In the genomic region with DNA sequence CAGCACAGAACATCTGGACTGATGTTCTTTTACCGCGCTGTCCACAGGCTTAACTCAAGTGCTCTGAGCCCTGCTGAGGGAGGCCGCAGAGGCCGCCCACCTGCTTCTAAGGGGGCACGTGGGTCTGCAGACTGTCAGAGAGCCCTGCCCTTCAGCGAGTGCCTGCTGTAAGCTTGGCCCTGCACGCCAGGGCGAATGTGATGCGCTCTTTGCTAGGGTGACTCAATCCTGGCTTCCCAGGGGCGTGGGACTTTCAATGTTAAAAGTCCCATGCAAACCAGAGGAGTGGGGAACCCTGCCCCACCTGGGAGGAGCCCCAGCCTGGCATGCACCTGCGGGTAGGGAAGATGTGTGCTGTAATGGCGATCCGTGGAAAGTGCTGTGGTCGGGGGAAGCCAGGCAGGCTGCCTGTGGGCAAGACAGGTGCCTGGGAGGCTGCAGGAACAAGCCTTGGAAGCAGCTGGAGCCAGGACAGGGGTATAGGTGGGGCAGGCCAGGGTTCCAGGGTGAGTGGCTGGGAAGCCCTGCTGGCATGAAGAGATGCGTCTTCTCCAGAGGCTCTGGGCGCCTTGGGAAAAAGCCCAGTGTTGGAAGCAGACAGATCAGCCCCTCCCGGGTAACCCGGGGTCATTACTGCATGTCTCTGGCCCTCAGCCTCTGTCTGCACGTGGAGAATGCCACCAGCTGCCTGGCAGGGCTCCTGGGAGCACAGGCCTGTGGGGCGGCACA, we compare ENCODE assay signal across 8 cellular contexts. TPM values are rescaled to one million over a fixed set of nuclear protein-coding genes. Genes with fewer than 3 reads are reported as not detected.
DNase-seq lines count a peak whose midpoint lies in the region; ATAC-seq and TF ChIP-seq lines count a peak whose summit lies in the region.

No MANE protein-coding gene starts in this region.

- no peak overlapping the region for H2AFZ ChIP-seq in smooth muscle cell (ENCODE audit: low read depth)

- H4K20me1 ChIP-seq in smooth muscle cell (ENCODE audit: low read depth), result peaks cover 40% of the 10 kb centered on the region

- H3F3A ChIP-seq in smooth muscle cell (ENCODE audit: low read depth), result no peaks in the 10 kb centered on the region

- H3K9me3 ChIP-seq in NT2/D1 (ENCODE audit: insufficient read depth, low read length) (no peaks in the 10 kb centered on the region), adrenal gland (replicated peaks in 1 of 3) (no peaks in the 10 kb centered on the region), smooth muscle cell (replicated peaks; ENCODE audit: low read depth) (no peaks in the 10 kb centered on the region)

- H3K4me3 ChIP-seq in NT2/D1 (ENCODE audit: insufficient read length, low read depth) (peak overlapping the region; percentile 19), adrenal gland (peak overlapping the region in 2 of 4 donors; percentile 57 to 94), smooth muscle cell (peak overlapping the region; percentile 99)

- peak; percentile 38 for ATAC-seq in HG02884 (IDR thresholded peaks at IDR 0.05; ENCODE audit: unreplicated experiment)

- peak overlapping the region; percentile 84 for H3K4me2 ChIP-seq in smooth muscle cell

- peaks cover 49% of the 10 kb centered on the region for H3K27me3 ChIP-seq in NT2/D1 (ENCODE audit: insufficient read depth, insufficient read length)
- peaks cover 22% of the 10 kb centered on the region for H3K27me3 ChIP-seq in adrenal gland
- peaks cover 41% of the 10 kb centered on the region for H3K27me3 ChIP-seq in smooth muscle cell (ENCODE audit: low read depth)

- no peak for TF ChIP-seq POLR2A in adrenal gland (IDR thresholded peaks at IDR 0.05)

- peak; percentile 21 for DNase-seq in activated CD4-positive, alpha-beta T cell treated with anti-CD3 and anti-CD28 coated beads for 1 hour
- no peak for DNase-seq in activated CD4-positive, alpha-beta T cell treated with anti-CD3 and anti-CD28 coated beads, Interleukin-2, amount 50 U/mL, for 1 hour
- DNase-seq in NT2/D1 (ENCODE audit: low read depth, low spot score) (no peak), adrenal gland (peak; percentile 46 to 76 (median 72)), hepatic stellate cell (ENCODE audit: low spot score) (peak; percentile 83), smooth muscle cell (lab: John Stamatoyannopoulos, UW; ENCODE audit: unreplicated experiment) (peak; percentile 63), SHP77 treated with DMSO at 0.1 percent for 48 hours (lab: John Stamatoyannopoulos, UW) (no peak)

- H3K9ac ChIP-seq in NT2/D1 (ENCODE audit: insufficient read length, low read depth), result no peak overlapping the region
- H3K9ac ChIP-seq in smooth muscle cell (ENCODE audit: low read depth), result peak overlapping the region; percentile 83

- peaks cover 13% of the 10 kb centered on the region for H3K36me3 ChIP-seq in NT2/D1 (ENCODE audit: insufficient read depth, insufficient read length, low read length)
- H3K36me3 ChIP-seq in adrenal gland (replicated peaks in 1 of 2), result no peaks in the 10 kb centered on the region
- H3K36me3 ChIP-seq in smooth muscle cell (ENCODE audit: low read depth), result no peaks in the 10 kb centered on the region

- TF ChIP-seq CTCF in adrenal gland (IDR thresholded peaks at IDR 0.05) (no peak), smooth muscle cell (IDR thresholded peaks at IDR 0.05; ENCODE audit: borderline replicate concordance, insufficient read depth, poor library complexity, severe bottlenecking) (no peak)

- H3K4me1 ChIP-seq in NT2/D1 (ENCODE audit: insufficient read depth, insufficient read length) (peaks cover 17% of the 10 kb centered on the region), adrenal gland (replicated peaks in 1 of 2) (peaks cover 28 to 62% of the 10 kb centered on the region in 2 donors), smooth muscle cell (ENCODE audit: low read depth) (peaks cover 22% of the 10 kb centered on the region)

- H3K27ac ChIP-seq in adrenal gland (peak overlapping the region in 3 of 5 donors; percentile 72 to 92 (median 82)), smooth muscle cell (ENCODE audit: low read depth) (peak overlapping the region; percentile 81)

- intact Hi-C loops in adrenal gland (cut with DNase I), result no loop called here

- 41 to 75% (median 44%) methylated on average over 5 to 20 of the region's 20 CpGs for WGBS in adrenal gland, 4 donors
- 42% methylated on average over 20 of the region's 20 CpGs for WGBS in smooth muscle cell (ENCODE audit: low lambda C conversion rate)

- H3K79me2 ChIP-seq in smooth muscle cell (ENCODE audit: low read depth), result peaks cover 39% of the 10 kb centered on the region

RNA-seq across cellular contexts. Expression of gene PANK4, which starts 0.6 kb away (rescaled TPM):
- total RNA-seq in adrenal gland (10 to 100 TPM; 14.2 to 50.2 (median 31.4) TPM), smooth muscle cell (27.2 and 28.7 TPM in 2 replicates)
- polyA plus RNA-seq in adrenal gland (10 to 100 TPM; 13.8 to 44.1 (median 26.2) TPM), smooth muscle cell (28.4 and 28.5 TPM in 2 replicates)

RNA-seq across cellular contexts. Expression of gene HES5, which starts 3.1 kb away (rescaled TPM):
- not detected for total RNA-seq in adrenal gland
- polyA plus RNA-seq in adrenal gland, result not detected
- 1.6 TPM in 1 of 2 replicates, not detected in the other for total RNA-seq in smooth muscle cell
- 1.3 and 1.7 TPM in 2 replicates for polyA plus RNA-seq in smooth muscle cell

RNA-seq across cellular contexts. Expression of gene TNFRSF14, which starts 29.2 kb away (rescaled TPM):
- 100 to 1,000 TPM in 6 of 8 donors, 10 to 100 TPM in 2; 55.2 to 127 (median 116) TPM for total RNA-seq in adrenal gland
- 100 to 1,000 TPM in 2 of 3 donors, 10 to 100 TPM in 1; 11.6 to 554 (median 238) TPM for polyA plus RNA-seq in adrenal gland
- 0.40 TPM in 1 of 2 replicates, not detected in the other for total RNA-seq in smooth muscle cell
- polyA plus RNA-seq in smooth muscle cell, result not detected in 2 replicates

RNA-seq across cellular contexts. Expression of gene PLCH2, which starts 50.9 kb away (rescaled TPM):
- total RNA-seq in adrenal gland (1 to 10 TPM in 5 of 8 donors, under 1 TPM in 2, not detected in 1; 0.65 to 6.1 (median 2.0) TPM), smooth muscle cell (0.09 and 0.81 TPM in 2 replicates)
- polyA plus RNA-seq in adrenal gland (10 to 100 TPM in 2 of 3 donors, 1 to 10 TPM in 1; 2.4 to 66.3 (median 11.4) TPM), smooth muscle cell (0.04 and 0.13 TPM in 2 replicates)

RNA-seq across cellular contexts. Expression of gene PRXL2B, which starts 59.6 kb away (rescaled TPM):
- total RNA-seq in adrenal gland, result 10 to 100 TPM; 19.9 to 64.0 (median 33.6) TPM
- 10 to 100 TPM; 19.8 to 39.7 (median 25.8) TPM for polyA plus RNA-seq in adrenal gland
- 16.1 and 27.4 TPM in 2 replicates for total RNA-seq in smooth muscle cell
- 18.4 and 26.6 TPM in 2 replicates for polyA plus RNA-seq in smooth muscle cell

Comparison
In these comparisons a context has a peak if more than half of its experiments do, and no peak if none do; other contexts are left out.
1. DNase-seq: peak in activated CD4-positive, alpha-beta T cell treated with anti-CD3 and anti-CD28 coated beads for 1 hour (single experiment), adrenal gland (7 of 7), hepatic stellate cell (single experiment) and smooth muscle cell (single experiment); none in activated CD4-positive, alpha-beta T cell treated with anti-CD3 and anti-CD28 coated beads, Interleukin-2, amount 50 U/mL, for 1 hour (single experiment), NT2/D1 (single experiment) and SHP77 treated with DMSO at 0.1 percent for 48 hours (single experiment).
2. RNA of gene TNFRSF14, which starts 29.2 kb away (total RNA-seq): 55.2 to 127 TPM in adrenal gland; 0.40 TPM in smooth muscle cell; every median in the first group is over 10 times any median in the second.